8 cellular contexts compared by ENCODE assay signal in the genomic region with DNA sequence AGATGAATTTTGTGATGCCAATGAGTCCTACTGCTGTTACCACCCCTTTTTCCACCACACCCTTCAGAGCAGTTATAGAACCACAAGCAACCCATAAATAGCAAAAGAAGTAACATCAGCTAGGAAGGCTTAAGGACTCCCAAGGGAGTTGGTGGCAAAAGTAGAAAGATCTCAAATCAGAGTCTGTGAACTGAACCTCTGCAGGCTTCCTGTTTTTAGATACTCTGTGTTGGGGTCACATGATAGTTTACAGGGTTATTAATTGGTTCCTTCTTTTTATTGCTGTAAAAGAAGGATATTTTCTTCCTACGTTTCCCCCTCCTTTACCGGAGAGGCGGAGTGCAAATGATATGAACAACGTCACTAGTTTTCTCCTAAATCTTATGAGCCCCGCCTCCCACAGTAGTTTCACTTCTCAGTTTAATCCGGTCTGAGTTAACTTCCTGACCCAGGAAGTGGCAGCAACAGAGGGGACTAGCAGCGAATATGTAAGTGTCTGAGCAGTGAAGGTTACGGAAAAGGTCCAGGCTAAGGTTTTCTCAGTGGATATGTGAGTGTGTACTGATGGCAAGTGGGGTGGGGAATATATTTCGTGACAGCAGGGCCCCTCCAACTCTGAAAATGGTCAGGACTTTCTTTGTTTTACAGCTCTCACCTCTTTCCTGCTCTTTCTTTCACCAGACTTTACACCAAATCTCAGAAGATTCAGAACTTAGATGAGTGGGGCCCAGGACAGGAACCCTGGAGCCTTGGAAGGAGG. TPM values are rescaled to one million over a fixed set of nuclear protein-coding genes. Genes with fewer than 3 reads are reported as not detected.
DNase-seq lines count a peak whose midpoint lies in the region; ATAC-seq and TF ChIP-seq lines count a peak whose summit lies in the region.

A gene with protein sequence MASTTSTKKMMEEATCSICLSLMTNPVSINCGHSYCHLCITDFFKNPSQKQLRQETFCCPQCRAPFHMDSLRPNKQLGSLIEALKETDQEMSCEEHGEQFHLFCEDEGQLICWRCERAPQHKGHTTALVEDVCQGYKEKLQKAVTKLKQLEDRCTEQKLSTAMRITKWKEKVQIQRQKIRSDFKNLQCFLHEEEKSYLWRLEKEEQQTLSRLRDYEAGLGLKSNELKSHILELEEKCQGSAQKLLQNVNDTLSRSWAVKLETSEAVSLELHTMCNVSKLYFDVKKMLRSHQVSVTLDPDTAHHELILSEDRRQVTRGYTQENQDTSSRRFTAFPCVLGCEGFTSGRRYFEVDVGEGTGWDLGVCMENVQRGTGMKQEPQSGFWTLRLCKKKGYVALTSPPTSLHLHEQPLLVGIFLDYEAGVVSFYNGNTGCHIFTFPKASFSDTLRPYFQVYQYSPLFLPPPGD (plus strand): TSS at position 435 of the 760 bp plus-strand sequence. CDS start 3,721 bp downstream, outside the sequence.

- H3K4me1 ChIP-seq in skeletal muscle satellite cell (ENCODE audit: control insufficient read depth, insufficient read depth, low read length), result peaks cover 36% of the 10 kb centered on the region

- H3K36me3 ChIP-seq in skeletal muscle satellite cell (ENCODE audit: insufficient read depth, low read length), result peaks cover 22% of the 10 kb centered on the region

- peaks cover 0 to 5% (median 2%) of the 10 kb centered on the region in 3 donors for H3K9me3 Mint-ChIP-seq in T-cell

- peak within 1 kb of the TSS; percentile 71 for H3K4me3 ChIP-seq in skeletal muscle satellite cell (ENCODE audit: low read length)

- ATAC-seq in T-cell (replicated peaks in 1 of 4), result peak; percentile 90 to 91 (median 90)

- peak within 1 kb of the TSS; percentile 92 for H3K9ac ChIP-seq in skeletal muscle satellite cell (ENCODE audit: low read depth, low read length)

- H3K4me3 Mint-ChIP-seq in T-cell, result peak within 1 kb of the TSS; percentile 92 to 99 (median 97)

- DNase-seq in DMS 273 (lab: John Stamatoyannopoulos, UW; ENCODE audit: unreplicated experiment), result peak; percentile 39
- DNase-seq in GM20000 (ENCODE audit: low spot score), result peak; percentile 71
- DNase-seq in HPDE6-E6E7 (ENCODE audit: extremely low spot score), result peak; percentile 85
- peak; percentile 36 to 87 (median 76) for DNase-seq in T-cell
- peak; percentile 10 to 34 for DNase-seq in hippocampal formation (lab: John Stamatoyannopoulos, UW)
- DNase-seq in NCI-H345 (lab: John Stamatoyannopoulos, UW), result no peak

- H3K27ac ChIP-seq in angular gyrus (ENCODE audit: low read depth, low read length), result peak within 1 kb of the TSS; percentile 77

- H3K4me1 Mint-ChIP-seq in T-cell, result peaks cover 82 to 91% (median 87%) of the 10 kb centered on the region in 3 donors

- no peak for TF ChIP-seq CTCF in GM20000 (IDR thresholded peaks at IDR 0.05; ENCODE audit: extremely low read depth, missing control alignments)

- H3K4me2 ChIP-seq in skeletal muscle satellite cell (ENCODE audit: low read length), result peak within 1 kb of the TSS; percentile 81

- no peaks in the 10 kb centered on the region for H3K27me3 ChIP-seq in skeletal muscle satellite cell (ENCODE audit: control insufficient read depth, insufficient read depth, low read length)

- CTCF ChIA-PET in T-cell (lab: Charles Lee), result interaction anchor here in 1 of 2 donors (0.9 to 2.1 kb wide), 3 partner anchors 11 to 48 kb away, joined by 3 to 15 read pairs (median 4); no protein-coding TSS in a partner anchor

- no peaks in the 10 kb centered on the region for H3K27me3 Mint-ChIP-seq in T-cell

- POLR2A ChIA-PET in T-cell (lab: Charles Lee), result interaction anchor here (0.5 to 1.6 kb wide), 8 partner anchors 17 to 162 kb away, joined by 3 to 6 read pairs (median 3); a partner anchor contains a TSS

- peaks cover 21% of the 10 kb centered on the region for H3K36me3 Mint-ChIP-seq in T-cell

- H3K27ac Mint-ChIP-seq in T-cell, result peak within 1 kb of the TSS; percentile 98 to 100

- H3K9me3 ChIP-seq in skeletal muscle satellite cell (replicated peaks; ENCODE audit: low read length), result no peaks in the 10 kb centered on the region

RNA-seq across cellular contexts. Expression of the gene that starts here (rescaled TPM):
- total RNA-seq in T-cell, result 10 to 100 TPM; 20.5 to 29.3 (median 26.2) TPM
- 7.6 and 9.6 TPM in 2 replicates for total RNA-seq in skeletal muscle satellite cell (2012; rRNA removed)
